ENCODE assay signal across 17 cellular contexts in genomic region chr11:31325162-31325561, GRCh38. TPM values are rescaled to one million over a fixed set of nuclear protein-coding genes. Genes with fewer than 3 reads are reported as not detected.
A peak's percentile ranks its signal among the peaks of the same experiment; 100 is the strongest.
DNase-seq lines count a peak whose midpoint lies in the region; ATAC-seq, FAIRE-seq and TF ChIP-seq lines count a peak whose summit lies in the region.
"Had no signal": no experiment of that assay in that cellular context is flagged by ENCODE, and none has a peak within 500 bp of the region (broad histone marks: within the 10 kb centered on the region; RNA-seq: fewer than 3 reads in every experiment).

No MANE protein-coding gene starts in this region.

- intact Hi-C loops in K562 (cut with micrococcal nuclease): no loop called here

- H3K9me3 Mint-ChIP-seq in HFFc6: no peaks in the 10 kb centered on the region; the same call in none of the 2 replicates
- H3K9me3 Mint-ChIP-seq: activated T-helper 1 cell treated with anti-CD3 and anti-CD28 coated beads, Interleukin-12 subunit alpha, Interleukin-12 subunit beta, Interleukin-2, Interleukin-4 antibody, amounts not matched to agents 30 ng/mL and 10 ng/mL and 1 ng/mL, durations not matched to agents 14 hours and 24 hours and 36 hours had no signal

- no peak overlapping the region for H3K27ac ChIP-seq in K562 (ENCODE audit: extremely low read depth, low read depth, low read length)
- H3K27ac ChIP-seq: left ventricle myocardium inferior had no signal

- H3K79me2 ChIP-seq in K562 (ENCODE audit: control insufficient read depth, insufficient read depth, low read length): no peaks in the 10 kb centered on the region

- 0 out of 5 replicates have a peak, but pooled peaks cover 0 to 4% of the 10 kb centered on the region in 2 experiments for H3K27me3 ChIP-seq in K562 (ENCODE audit: control insufficient read depth in 2 of 2, insufficient read depth in 2 of 2, low read length in 2 of 2)

- in situ Hi-C loops in K562 (cut with MboI): no loop called here

- TF ChIP-seq EP300 in K562 (IDR thresholded peaks at IDR 0.05; ENCODE audit: low read length): no peak

- TF ChIP-seq RAD21 in K562 (CRISPR knock-in tag; conservative IDR thresholded peaks at IDR 0.05 in 1 of 2, IDR thresholded peaks at IDR 0.05 in 1 of 2): no peak

- no peak overlapping the region for H3K4me3 ChIP-seq in K562
- H3K4me3 ChIP-seq: left ventricle myocardium inferior had no signal

- TF ChIP-seq CTCF in HFFc6 (IDR thresholded peaks at IDR 0.05) (no peak), K562 (IDR thresholded peaks at IDR 0.05 in 2 of 3, conservative IDR thresholded peaks at IDR 0.05 in 1 of 3; ENCODE audit: insufficient read depth in 2 of 3, low read depth in 1 of 3, low read length in 3 of 3) (no peak)

- no peaks in the 10 kb centered on the region for H3K36me3 Mint-ChIP-seq in HFFc6 (ENCODE audit: low read depth)
- H3K36me3 Mint-ChIP-seq: CD4-positive, alpha-beta memory T cell had no signal

- H3K4me3 Mint-ChIP-seq in HFFc6: no peak overlapping the region

- H3K9me3 ChIP-seq in K562 (replicated peaks; ENCODE audit: control insufficient read depth, insufficient read depth, low read depth, low read length): no peaks in the 10 kb centered on the region
- H3K9me3 ChIP-seq: left ventricle myocardium inferior had no signal

- no peak overlapping the region for H2AFZ ChIP-seq in K562 (ENCODE audit: low read depth, low read length)

- H4K20me1 ChIP-seq in K562 (replicated peaks; ENCODE audit: control insufficient read depth, insufficient read depth, low read length): no peaks in the 10 kb centered on the region

- FAIRE-seq in K562 (lab: Jason Lieb, UNC): no peak

- peak; percentile 37 for DNase-seq in AG08395 (ENCODE audit: low spot score)
- peak; percentile 61 for DNase-seq in HFFc6
- no peak for DNase-seq in K562 (ENCODE audit: extremely low read depth in 1 of 4, low spot score in 3 of 4)
- peak; percentile 85 for DNase-seq in iris pigment epithelial cell (ENCODE audit: low read depth)
- DNase-seq in NCI-H187 (lab: John Stamatoyannopoulos, UW): no peak
- no peak for DNase-seq in NCI-H446 (lab: John Stamatoyannopoulos, UW)
- no peak for DNase-seq in central memory CD4-positive, alpha-beta T cell
- DNase-seq in nucleus accumbens (lab: John Stamatoyannopoulos, UW): no peak
- DNase-seq: activated CD4-positive, alpha-beta T cell treated with anti-CD3 and anti-CD28 coated beads for 1 hour; caudate nucleus; CD4-positive, alpha-beta memory T cell; left ventricle myocardium inferior; NCI-H1105; NCI-H748 treated with DMSO at 0.1 percent for 48 hours; SW 1271 had no signal

- no peaks in the 10 kb centered on the region for H3K27me3 Mint-ChIP-seq in HFFc6 (ENCODE audit: insufficient read depth)

- no TSS peak for BruUV-seq in K562 (replicated peaks; lab: Mats Ljungman, UMichigan)

- H3K9me1 ChIP-seq in K562 (ENCODE audit: control insufficient read depth, insufficient read depth, low read length): no peaks in the 10 kb centered on the region

- POLR2A ChIA-PET in K562 (lab: Yijun Ruan, JAX): no interaction called here

- no peaks in the 10 kb centered on the region for H3K36me3 ChIP-seq in K562 (ENCODE audit: control insufficient read depth, insufficient read depth, low read length)
- H3K36me3 ChIP-seq: left ventricle myocardium inferior had no signal

- H3K27ac Mint-ChIP-seq in HFFc6: no peak overlapping the region
- H3K27ac Mint-ChIP-seq: activated T-helper 1 cell treated with anti-CD3 and anti-CD28 coated beads, Interleukin-12 subunit alpha, Interleukin-12 subunit beta, Interleukin-2, Interleukin-4 antibody, amounts not matched to agents 30 ng/mL and 10 ng/mL and 1 ng/mL, durations not matched to agents 14 hours and 24 hours and 36 hours had no signal

- no peak overlapping the region for H3K4me2 ChIP-seq in K562 (ENCODE audit: insufficient read depth, low read length)

- no peak overlapping the region for H3K9ac ChIP-seq in K562 (ENCODE audit: insufficient read depth in 1 of 2, low read depth in 2 of 2, low read length in 2 of 2)

- no peak for ATAC-seq in K562

- H3K4me1 Mint-ChIP-seq in HFFc6 (ENCODE audit: low read depth): no peaks in the 10 kb centered on the region

- CTCF ChIA-PET in K562 (lab: Yijun Ruan, JAX; ENCODE audit: low intra/inter-chr PET ratio): no interaction called here

- TF ChIP-seq POLR2A in K562 (conservative IDR thresholded peaks at IDR 0.05): no peak

- no peaks in the 10 kb centered on the region; a peak in 1 of 5 replicates for H3K4me1 ChIP-seq in K562 (replicated peaks in 1 of 2; ENCODE audit: control insufficient read depth in 2 of 2, insufficient read depth in 2 of 2, low read length in 2 of 2)
- H3K4me1 ChIP-seq: left ventricle myocardium inferior had no signal

TF ChIP-seq in K562, 482 proteins besides CTCF, POLR2A, EP300 and RAD21 (continues in another document):
- TF ChIP-seq PATZ1 (CRISPR knock-in tag; IDR thresholded peaks at IDR 0.05; ENCODE audit: borderline replicate concordance) (no peak), GTF2F1 (IDR thresholded peaks at IDR 0.05; ENCODE audit: low read depth, low read length) (no peak), ZBTB43 (CRISPR knock-in tag; IDR thresholded peaks at IDR 0.05) (no peak)

RNA-seq across cellular contexts. Expression of gene DCDC1, which starts 44.4 kb away (rescaled TPM):
- total RNA-seq in HFFc6 (2021; fragmentation: NEBNext Ultra II Directional; extraction: Animal tissue kit (Norgen Biotek cat#: 25700)): not detected
- total RNA-seq in K562 (2011; cell fraction: chromatin; rRNA removed; ENCODE audit: low replicate concordance): 0.19 TPM in 1 of 2 replicates, not detected in the other
- not detected in 2 replicates for total RNA-seq in K562 (2011; cell fraction: nucleolus; rRNA removed)
- not detected in 2 replicates for total RNA-seq in K562 (2011; cell fraction: nucleoplasm; rRNA removed)
- total RNA-seq in K562 (2014; rRNA removed): 0.05 and 0.08 TPM in 2 replicates
- total RNA-seq in K562 (2014; rRNA removed; fragmentation: Illumina TruSeq; extraction: Trizol): 0.06 and 0.18 TPM in 2 replicates
- total RNA-seq in K562 (2015; rRNA removed; fragmentation: Illumina TruSeq; extraction: Trizol): 0.04 and 0.11 TPM in 2 replicates
- total RNA-seq in K562 (2021): not detected in 2 replicates
- 0.11 TPM in 1 of 2 replicates, not detected in the other for polyA plus RNA-seq in K562 (2011; rRNA removed)
- not detected in 2 replicates for polyA plus RNA-seq in K562 (2011; cell fraction: cytosol; rRNA removed)
- polyA plus RNA-seq in K562 (2011; cell fraction: nucleus; rRNA removed): 0.07 TPM in 1 of 2 replicates, not detected in the other
- 0.04 and 0.06 TPM in 2 replicates for polyA plus RNA-seq in K562 (2012)
- 0.06 TPM in 1 of 2 replicates, not detected in the other for polyA plus RNA-seq in K562 (2014; fragmentation: Illumina TruSeq; extraction: Trizol)
- polyA plus RNA-seq in K562 (2014; fragmentation: Nextera tagmentation; extraction: Ambion mirVana): under 1 TPM in 1 of 2 experiments, not detected in 1; 0.06 TPM
- polyA plus RNA-seq in K562 (2014; rRNA removed): not detected in 2 replicates
- 0.14 TPM in 1 of 2 replicates, not detected in the other for polyA minus RNA-seq in K562 (2011; rRNA and poly(A)+ RNA removed)
- not detected in 2 replicates for polyA minus RNA-seq in K562 (2011; cell fraction: cytosol; rRNA and poly(A)+ RNA removed)
- polyA minus RNA-seq in K562 (2011; cell fraction: nucleus; rRNA and poly(A)+ RNA removed): 0.13 and 0.33 TPM in 2 replicates
- total RNA-seq: activated T-helper 1 cell treated with anti-CD3 and anti-CD28 coated beads, Interleukin-12 subunit alpha, Interleukin-12 subunit beta, Interleukin-2, Interleukin-4 antibody, amounts not matched to agents 30 ng/mL and 10 ng/mL and 1 ng/mL, durations not matched to agents 14 hours and 24 hours and 36 hours; glomerular endothelial cell; left ventricle myocardium inferior had no signal

RNA-seq across cellular contexts. Expression of gene DNAJC24, which starts 44.5 kb away (rescaled TPM):
- 10 to 100 TPM; 15.7 to 19.9 (median 17.6) TPM for total RNA-seq in HFFc6 (2021; fragmentation: NEBNext Ultra II Directional; extraction: Animal tissue kit (Norgen Biotek cat#: 25700))
- 11.6 and 39.4 TPM in 2 replicates for total RNA-seq in K562 (2011; cell fraction: chromatin; rRNA removed; ENCODE audit: low replicate concordance)
- 6.7 and 11.2 TPM in 2 replicates for total RNA-seq in K562 (2011; cell fraction: nucleolus; rRNA removed)
- total RNA-seq in K562 (2011; cell fraction: nucleoplasm; rRNA removed): 16.9 and 47.1 TPM in 2 replicates
- total RNA-seq in K562 (2014; rRNA removed) (13.6 and 14.0 TPM in 2 replicates), K562 (2014; rRNA removed; fragmentation: Illumina TruSeq; extraction: Trizol) (25.3 and 29.4 TPM in 2 replicates), K562 (2015; rRNA removed; fragmentation: Illumina TruSeq; extraction: Trizol) (26.0 and 31.9 TPM in 2 replicates), K562 (2021) (16.4 and 17.6 TPM in 2 replicates)
- polyA plus RNA-seq in K562 (2011; rRNA removed) (22.5 and 22.8 TPM in 2 replicates), K562 (2014; fragmentation: Illumina TruSeq; extraction: Trizol) (18.2 and 21.8 TPM in 2 replicates), K562 (2014; fragmentation: Nextera tagmentation; extraction: Ambion mirVana) (10 to 100 TPM; 12.2 to 15.8 TPM), K562 (2014; rRNA removed) (16.9 and 17.5 TPM in 2 replicates)
- polyA plus RNA-seq in K562 (2011; cell fraction: cytosol; rRNA removed): 5.2 and 10.0 TPM in 2 replicates
- polyA plus RNA-seq in K562 (2011; cell fraction: nucleus; rRNA removed): 26.9 and 29.8 TPM in 2 replicates
- 12.8 and 13.0 TPM in 2 replicates for polyA plus RNA-seq in K562 (2012)
- polyA minus RNA-seq in K562 (2011; rRNA and poly(A)+ RNA removed): 23.1 and 29.8 TPM in 2 replicates
- 9.3 and 9.6 TPM in 2 replicates for polyA minus RNA-seq in K562 (2011; cell fraction: cytosol; rRNA and poly(A)+ RNA removed)
- polyA minus RNA-seq in K562 (2011; cell fraction: nucleus; rRNA and poly(A)+ RNA removed): 21.8 and 36.5 TPM in 2 replicates

Comparison
In these comparisons a context has a peak if more than half of its experiments do, and no peak if none do; other contexts are left out.
1. DNase-seq: peak in AG08395 (single experiment), HFFc6 (single experiment) and iris pigment epithelial cell (single experiment); none in K562 (0 of 4), NCI-H187 (0 of 2), NCI-H446 (0 of 2), central memory CD4-positive, alpha-beta T cell (single experiment) and nucleus accumbens (0 of 56).